2 cellular contexts compared by ENCODE assay signal in the genomic region with DNA sequence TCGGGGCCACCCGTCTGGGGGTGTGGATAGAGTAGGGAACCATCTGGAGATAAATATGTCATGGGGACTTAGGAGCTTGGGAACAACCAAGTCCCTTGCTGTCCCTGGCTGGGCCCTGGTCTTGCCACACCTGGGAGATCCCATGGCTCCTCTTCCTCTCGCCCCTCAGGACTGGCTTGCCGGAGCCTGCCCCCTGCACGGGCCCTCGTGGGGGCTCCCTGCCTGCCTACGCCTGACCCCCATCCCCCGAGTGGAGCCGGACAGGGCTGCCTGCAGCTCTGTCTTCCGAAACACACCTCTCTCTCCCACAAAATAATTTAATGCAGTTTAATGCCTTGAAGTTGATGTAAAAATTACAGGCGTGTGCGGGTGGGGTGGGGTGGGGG.
A peak's percentile ranks its signal among the peaks of the same experiment; 100 is the strongest.
TF ChIP-seq lines count a peak whose summit lies in the region.

No MANE protein-coding gene starts in this region.

TF ChIP-seq in HEK293, 187 proteins besides CTCF, POLR2A, EP300 and RAD21:
- TF ChIP-seq ZNF335 (tag by site-specific recombination; conservative IDR thresholded peaks at IDR 0.05) (peak; percentile 52), ZBTB20 (tag by site-specific recombination; IDR thresholded peaks at IDR 0.05) (no peak), ZNF404 (tag by site-specific recombination; IDR thresholded peaks at IDR 0.05) (no peak), ZSCAN30 (tag by site-specific recombination; IDR thresholded peaks at IDR 0.05) (no peak), ZNF654 (tag by site-specific recombination; IDR thresholded peaks at IDR 0.05; ENCODE audit: low read depth) (no peak), ZNF596 (tag by site-specific recombination; IDR thresholded peaks at IDR 0.05) (no peak), ZNF677 (tag by site-specific recombination; IDR thresholded peaks at IDR 0.05) (no peak), ZNF571 (tag by site-specific recombination; IDR thresholded peaks at IDR 0.05) (no peak)
- TF ChIP-seq, protein P1, sequence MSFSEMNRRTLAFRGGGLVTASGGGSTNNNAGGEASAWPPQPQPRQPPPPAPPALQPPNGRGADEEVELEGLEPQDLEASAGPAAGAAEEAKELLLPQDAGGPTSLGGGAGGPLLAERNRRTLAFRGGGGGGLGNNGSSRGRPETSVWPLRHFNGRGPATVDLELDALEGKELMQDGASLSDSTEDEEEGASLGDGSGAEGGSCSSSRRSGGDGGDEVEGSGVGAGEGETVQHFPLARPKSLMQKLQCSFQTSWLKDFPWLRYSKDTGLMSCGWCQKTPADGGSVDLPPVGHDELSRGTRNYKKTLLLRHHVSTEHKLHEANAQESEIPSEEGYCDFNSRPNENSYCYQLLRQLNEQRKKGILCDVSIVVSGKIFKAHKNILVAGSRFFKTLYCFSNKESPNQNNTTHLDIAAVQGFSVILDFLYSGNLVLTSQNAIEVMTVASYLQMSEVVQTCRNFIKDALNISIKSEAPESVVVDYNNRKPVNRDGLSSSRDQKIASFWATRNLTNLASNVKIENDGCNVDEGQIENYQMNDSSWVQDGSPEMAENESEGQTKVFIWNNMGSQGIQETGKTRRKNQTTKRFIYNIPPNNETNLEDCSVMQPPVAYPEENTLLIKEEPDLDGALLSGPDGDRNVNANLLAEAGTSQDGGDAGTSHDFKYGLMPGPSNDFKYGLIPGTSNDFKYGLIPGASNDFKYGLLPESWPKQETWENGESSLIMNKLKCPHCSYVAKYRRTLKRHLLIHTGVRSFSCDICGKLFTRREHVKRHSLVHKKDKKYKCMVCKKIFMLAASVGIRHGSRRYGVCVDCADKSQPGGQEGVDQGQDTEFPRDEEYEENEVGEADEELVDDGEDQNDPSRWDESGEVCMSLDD (tag by site-specific recombination; IDR thresholded peaks at IDR 0.05), result no peak
- TF ChIP-seq, protein P2, sequence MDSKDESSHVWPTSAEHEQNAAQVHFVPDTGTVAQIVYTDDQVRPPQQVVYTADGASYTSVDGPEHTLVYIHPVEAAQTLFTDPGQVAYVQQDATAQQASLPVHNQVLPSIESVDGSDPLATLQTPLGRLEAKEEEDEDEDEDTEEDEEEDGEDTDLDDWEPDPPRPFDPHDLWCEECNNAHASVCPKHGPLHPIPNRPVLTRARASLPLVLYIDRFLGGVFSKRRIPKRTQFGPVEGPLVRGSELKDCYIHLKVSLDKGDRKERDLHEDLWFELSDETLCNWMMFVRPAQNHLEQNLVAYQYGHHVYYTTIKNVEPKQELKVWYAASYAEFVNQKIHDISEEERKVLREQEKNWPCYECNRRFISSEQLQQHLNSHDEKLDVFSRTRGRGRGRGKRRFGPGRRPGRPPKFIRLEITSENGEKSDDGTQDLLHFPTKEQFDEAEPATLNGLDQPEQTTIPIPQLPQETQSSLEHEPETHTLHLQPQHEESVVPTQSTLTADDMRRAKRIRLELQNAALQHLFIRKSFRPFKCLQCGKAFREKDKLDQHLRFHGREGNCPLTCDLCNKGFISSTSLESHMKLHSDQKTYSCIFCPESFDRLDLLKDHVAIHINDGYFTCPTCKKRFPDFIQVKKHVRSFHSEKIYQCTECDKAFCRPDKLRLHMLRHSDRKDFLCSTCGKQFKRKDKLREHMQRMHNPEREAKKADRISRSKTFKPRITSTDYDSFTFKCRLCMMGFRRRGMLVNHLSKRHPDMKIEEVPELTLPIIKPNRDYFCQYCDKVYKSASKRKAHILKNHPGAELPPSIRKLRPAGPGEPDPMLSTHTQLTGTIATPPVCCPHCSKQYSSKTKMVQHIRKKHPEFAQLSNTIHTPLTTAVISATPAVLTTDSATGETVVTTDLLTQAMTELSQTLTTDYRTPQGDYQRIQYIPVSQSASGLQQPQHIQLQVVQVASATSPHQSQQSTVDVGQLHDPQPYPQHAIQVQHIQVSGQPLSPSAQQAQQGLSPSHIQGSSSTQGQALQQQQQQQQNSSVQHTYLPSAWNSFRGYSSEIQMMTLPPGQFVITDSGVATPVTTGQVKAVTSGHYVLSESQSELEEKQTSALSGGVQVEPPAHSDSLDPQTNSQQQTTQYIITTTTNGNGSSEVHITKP (tag by site-specific recombination; IDR thresholded peaks at IDR 0.05), result 0 out of 2 replicates have a peak, but pooled peaks have one; percentile 10

TF ChIP-seq in H1, 55 proteins besides CTCF, POLR2A, EP300 and RAD21:
- TF ChIP-seq GABPA (IDR thresholded peaks at IDR 0.05; ENCODE audit: borderline replicate concordance, insufficient read depth, low read length) (no peak), RFX5 (IDR thresholded peaks at IDR 0.05; ENCODE audit: borderline replicate concordance, low read depth, low read length) (no peak), SUZ12 (IDR thresholded peaks at IDR 0.05; ENCODE audit: low read length) (no peak), RNF2 (IDR thresholded peaks at IDR 0.05; ENCODE audit: borderline replicate concordance, low read depth, low read length, missing control alignments, poor library complexity, severe bottlenecking) (no peak), RBBP5 (IDR thresholded peaks at IDR 0.05; ENCODE audit: borderline replicate concordance, low read depth, low read length) (no peak), CTBP2 (IDR thresholded peaks at IDR 0.05; ENCODE audit: borderline replicate concordance, insufficient read depth, insufficient read length, low read length) (no peak), HDAC2 (IDR thresholded peaks at IDR 0.05; ENCODE audit: borderline replicate concordance in 1 of 2, low read depth in 2 of 2, low read length in 2 of 2) (no peak), SAP30 (IDR thresholded peaks at IDR 0.05; ENCODE audit: insufficient read depth, insufficient replicate concordance, low read length) (no peak), GTF2F1 (IDR thresholded peaks at IDR 0.05; ENCODE audit: borderline replicate concordance, low read depth, low read length) (no peak), CEBPB (IDR thresholded peaks at IDR 0.05; ENCODE audit: low read depth, low read length) (no peak)
- TF ChIP-seq, protein P3, sequence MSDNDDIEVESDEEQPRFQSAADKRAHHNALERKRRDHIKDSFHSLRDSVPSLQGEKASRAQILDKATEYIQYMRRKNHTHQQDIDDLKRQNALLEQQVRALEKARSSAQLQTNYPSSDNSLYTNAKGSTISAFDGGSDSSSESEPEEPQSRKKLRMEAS (IDR thresholded peaks at IDR 0.05), result no peak
- TF ChIP-seq, protein P4, sequence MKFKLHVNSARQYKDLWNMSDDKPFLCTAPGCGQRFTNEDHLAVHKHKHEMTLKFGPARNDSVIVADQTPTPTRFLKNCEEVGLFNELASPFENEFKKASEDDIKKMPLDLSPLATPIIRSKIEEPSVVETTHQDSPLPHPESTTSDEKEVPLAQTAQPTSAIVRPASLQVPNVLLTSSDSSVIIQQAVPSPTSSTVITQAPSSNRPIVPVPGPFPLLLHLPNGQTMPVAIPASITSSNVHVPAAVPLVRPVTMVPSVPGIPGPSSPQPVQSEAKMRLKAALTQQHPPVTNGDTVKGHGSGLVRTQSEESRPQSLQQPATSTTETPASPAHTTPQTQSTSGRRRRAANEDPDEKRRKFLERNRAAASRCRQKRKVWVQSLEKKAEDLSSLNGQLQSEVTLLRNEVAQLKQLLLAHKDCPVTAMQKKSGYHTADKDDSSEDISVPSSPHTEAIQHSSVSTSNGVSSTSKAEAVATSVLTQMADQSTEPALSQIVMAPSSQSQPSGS (IDR thresholded peaks at IDR 0.05; ENCODE audit: low read length), result no peak
